16 cellular contexts compared by ENCODE assay signal in genomic region chr2:236196366-236196765, GRCh38. TPM values are rescaled to one million over a fixed set of nuclear protein-coding genes. Genes with fewer than 3 reads are reported as not detected.
DNase-seq lines count a peak whose midpoint lies in the region; ATAC-seq and TF ChIP-seq lines count a peak whose summit lies in the region.
"Had no signal": no experiment of that assay in that cellular context is flagged by ENCODE, and none has a peak within 500 bp of the region (broad histone marks: within the 10 kb centered on the region; RNA-seq: fewer than 3 reads in every experiment).

No MANE protein-coding gene starts in this region.

- TF ChIP-seq EP300 in gastroesophageal sphincter (IDR thresholded peaks at IDR 0.05): no peak

- POLR2A ChIA-PET in A673 (lab: Charles Lee; ENCODE audit: low non-redundant PET): no interaction called here

- peaks cover 4% of the 10 kb centered on the region for H3K4me1 Mint-ChIP-seq in chondrocyte (ENCODE audit: low read depth)

- no peak for TF ChIP-seq POLR2A in gastroesophageal sphincter (IDR thresholded peaks at IDR 0.05)

- H3K27me3 Mint-ChIP-seq in chondrocyte (ENCODE audit: low read depth): no peaks in the 10 kb centered on the region

- no peak overlapping the region for H3K4me3 Mint-ChIP-seq in chondrocyte (ENCODE audit: unreplicated experiment)
- H3K4me3 Mint-ChIP-seq: CD4-positive, alpha-beta T cell had no signal

- no peaks in the 10 kb centered on the region for H3K36me3 ChIP-seq in A673 (ENCODE audit: insufficient read depth, low read length, poor library complexity, severe bottlenecking)
- H3K36me3 ChIP-seq in lung (ENCODE audit: control insufficient read depth in 2 of 2, insufficient read depth in 2 of 2, low read length in 2 of 2): no peaks in the 10 kb centered on the region
- H3K36me3 ChIP-seq in gastroesophageal sphincter: no peaks in the 10 kb centered on the region
- H3K36me3 ChIP-seq: HAP-1 had no signal

- H3K4me1 ChIP-seq in A673 (ENCODE audit: insufficient read depth, low read length, poor library complexity, severe bottlenecking) (no peaks in the 10 kb centered on the region), lung (ENCODE audit: control insufficient read depth in 2 of 2, insufficient read depth in 2 of 2, low read length in 2 of 2) (no peaks in the 10 kb centered on the region), gastroesophageal sphincter (no peaks in the 10 kb centered on the region)
- H3K4me1 ChIP-seq: HAP-1 had no signal

- peaks cover 2% of the 10 kb centered on the region for H3K36me3 Mint-ChIP-seq in chondrocyte (ENCODE audit: low read depth)

- H3K9me3 ChIP-seq in A673 (ENCODE audit: low read depth, low read length, poor library complexity, severe bottlenecking) (no peaks in the 10 kb centered on the region), lung (ENCODE audit: control insufficient read depth in 2 of 2, insufficient read depth in 1 of 2, low read length in 1 of 2) (no peaks in the 10 kb centered on the region), gastroesophageal sphincter (peaks cover 0 to 6% (median 0%) of the 10 kb centered on the region in 3 donors)
- H3K9me3 ChIP-seq: HAP-1 had no signal

- CTCF ChIA-PET in A673 (lab: Charles Lee): no interaction called here

- WGBS in lung, 2 donors: 70 to 78% methylated on average over 7 of the region's 7 CpGs
- 80 to 82% methylated on average over 2 to 6 of the region's 7 CpGs for WGBS in gastroesophageal sphincter (ENCODE audit: low coverage in 1 of 2), 2 donors

- intact Hi-C loops in A673 (cut with micrococcal nuclease; ENCODE audit: unreplicated experiment): no loop called here
- intact Hi-C loops in sciatic nerve (cut with DNase I): no loop called here

- H3K9me3 Mint-ChIP-seq in chondrocyte (ENCODE audit: low read depth): peaks cover 2% of the 10 kb centered on the region
- H3K9me3 Mint-ChIP-seq: CD4-positive, alpha-beta T cell had no signal

- TF ChIP-seq CTCF in A673 (conservative IDR thresholded peaks at IDR 0.05; ENCODE audit: low read depth, low read length) (no peak), chondrocyte (IDR thresholded peaks at IDR 0.05) (no peak), lung (IDR thresholded peaks at IDR 0.05; ENCODE audit: control extremely low read depth, extremely low read depth) (no peak), gastroesophageal sphincter (IDR thresholded peaks at IDR 0.05) (no peak)

- no TSS peak for BruUV-seq in A673 (replicated peaks; lab: Mats Ljungman, UMichigan)

- peak; percentile 27 for ATAC-seq in lung (ENCODE audit: insufficient read depth, low FRiP score)
- ATAC-seq in sciatic nerve: no peak
- no peak for ATAC-seq in HG03139 (IDR thresholded peaks at IDR 0.05; ENCODE audit: unreplicated experiment)
- ATAC-seq in GM19463 (IDR thresholded peaks at IDR 0.05; ENCODE audit: unreplicated experiment): no peak
- no peak for ATAC-seq in gastroesophageal sphincter

- peaks cover 13% of the 10 kb centered on the region for H3K27me3 ChIP-seq in A673 (replicated peaks; ENCODE audit: insufficient read depth, low read depth, low read length, poor library complexity)
- H3K27me3 ChIP-seq in lung (ENCODE audit: control insufficient read depth, insufficient read depth): no peaks in the 10 kb centered on the region
- no peaks in the 10 kb centered on the region for H3K27me3 ChIP-seq in gastroesophageal sphincter

- H3K27ac ChIP-seq in A673 (ENCODE audit: low read depth, low read length, poor library complexity, severe bottlenecking) (no peak overlapping the region), lung (ENCODE audit: low read depth in 1 of 2, low read length in 1 of 2) (no peak overlapping the region), gastroesophageal sphincter (no peak overlapping the region)
- H3K27ac ChIP-seq: 22Rv1 had no signal

- H3K4me3 ChIP-seq in A673 (ENCODE audit: low read depth, low read length, poor library complexity, severe bottlenecking) (no peak overlapping the region), lung (no peak overlapping the region), gastroesophageal sphincter (no peak overlapping the region)
- H3K4me3 ChIP-seq: HAP-1 had no signal

- peak overlapping the region; percentile 57 for H3K27ac Mint-ChIP-seq in chondrocyte (ENCODE audit: unreplicated experiment)
- H3K27ac Mint-ChIP-seq: CD4-positive, alpha-beta T cell had no signal

- DNase-seq in A673 (ENCODE audit: low spot score) (peak; percentile 38), chondrocyte (ENCODE audit: low spot score) (no peak), lung (ENCODE audit: low spot score) (no peak), sciatic nerve (ENCODE audit: low spot score) (peak; percentile 50)
- DNase-seq: AML-193; C1 segment of cervical spinal cord; Calu3; CD4-positive, alpha-beta T cell; DMS 273 treated with DMSO at 0.1 percent for 48 hours; GOT3; KBM-7 had no signal

RNA-seq across cellular contexts. Expression of gene GBX2, which starts 28.2 kb away (rescaled TPM):
- total RNA-seq in A673 (2021) (not detected in 2 replicates), chondrocyte (12.5 to 17.8 TPM (median 16.7 TPM) in 3 replicates), lung (not detected), sciatic nerve (not detected), gastroesophageal sphincter (not detected)
- under 1 TPM in 1 of 2 donors, not detected in 1; 0.17 TPM for polyA plus RNA-seq in lung
- total RNA-seq: CD4-positive, alpha-beta T cell had no signal

Comparison
In these comparisons a context has a peak if more than half of its experiments do, and no peak if none do; other contexts are left out.
1. DNase-seq: peak in A673 (single experiment) and sciatic nerve (single experiment); none in chondrocyte (single experiment) and lung (single experiment).
2. RNA of gene GBX2, which starts 28.2 kb away (total RNA-seq): 12.5 to 17.8 TPM in chondrocyte; not detected in lung, not detected in A673, not detected in sciatic nerve (single experiment) and not detected in gastroesophageal sphincter; every median in the first group is over 10 times any median in the second.